ENCODE assay signal across 9 cellular contexts in genomic region chr7:150686030-150686626, GRCh38. TPM values are rescaled to one million over a fixed set of nuclear protein-coding genes. Genes with fewer than 3 reads are reported as not detected.
DNase-seq lines count a peak whose midpoint lies in the region; ATAC-seq, FAIRE-seq and TF ChIP-seq lines count a peak whose summit lies in the region.
"Had no signal": no experiment of that assay in that cellular context is flagged by ENCODE, and none has a peak within 500 bp of the region (broad histone marks: within the 10 kb centered on the region; RNA-seq: fewer than 3 reads in every experiment).

No MANE protein-coding gene starts in this region.

- H4K8ac ChIP-seq in H1 (ENCODE audit: extremely low read depth, insufficient read depth, low read length) = no peak overlapping the region

- intact Hi-C loops in Right ventricle myocardium inferior (cut with DNase I) = no loop called here
- intact Hi-C loops in cardiac septum (cut with DNase I) = no loop called here
- intact Hi-C loops in psoas muscle (cut with DNase I) = no loop called here

- no peak overlapping the region for H4K5ac ChIP-seq in H1 (ENCODE audit: insufficient read length, low read depth, low read length)

- no peaks in the 10 kb centered on the region; the same call in 1 of the 2 replicates for H3K23me2 ChIP-seq in H1 (ENCODE audit: low read depth, low read length)

- no peak overlapping the region for H2AK5ac ChIP-seq in H1 (ENCODE audit: low read depth, low read length)

- H3K79me1 ChIP-seq in H1 (ENCODE audit: low read depth, low read length) = no peaks in the 10 kb centered on the region

- no peaks in the 10 kb centered on the region for H3K9me2 ChIP-seq in Loucy (replicated peaks; ENCODE audit: low read depth, low read length)

- TF ChIP-seq POLR2A in H1 (IDR thresholded peaks at IDR 0.05; ENCODE audit: control extremely low read depth in 1 of 2, low read depth in 2 of 2, low read length in 2 of 2) = no peak

- H3K18ac ChIP-seq in H1 (ENCODE audit: extremely low read depth, low read length) = no peak overlapping the region

- H3K36me3 ChIP-seq in Loucy (ENCODE audit: insufficient read depth, low read length) (peaks cover 13% of the 10 kb centered on the region), H1 (ENCODE audit: control insufficient read depth in 2 of 4, insufficient read depth in 4 of 4, low read length in 3 of 4) (no peaks in the 10 kb centered on the region), psoas muscle (ENCODE audit: insufficient read depth in 1 of 2, low read depth in 1 of 2) (no peaks in the 10 kb centered on the region)

- H3K4me2 ChIP-seq in Loucy (ENCODE audit: low read depth, low read length, poor library complexity, severe bottlenecking) (peak overlapping the region; percentile 86), H1 (ENCODE audit: insufficient read depth in 1 of 2, low read depth in 2 of 2, low read length in 2 of 2) (no peak overlapping the region)

- H3K9me3 ChIP-seq in Loucy (ENCODE audit: insufficient read depth, low read depth, low read length) (peaks cover 4% of the 10 kb centered on the region; the same call in 1 of the 2 replicates), H1 (ENCODE audit: insufficient read depth in 2 of 2, low read depth in 1 of 2, low read length in 1 of 2) (no peaks in the 10 kb centered on the region), psoas muscle (no peaks in the 10 kb centered on the region)

- no peak for TF ChIP-seq CTCF in Loucy (conservative IDR thresholded peaks at IDR 0.05; ENCODE audit: low read length)
- no peak for TF ChIP-seq CTCF in H1 (IDR thresholded peaks at IDR 0.05; ENCODE audit: control extremely low read depth in 1 of 3, insufficient read depth in 1 of 3, low read depth in 1 of 3, low read length in 3 of 3)
- no peak for TF ChIP-seq CTCF in psoas muscle (IDR thresholded peaks at IDR 0.05)
- TF ChIP-seq CTCF in GM10248 (IDR thresholded peaks at IDR 0.05; ENCODE audit: control extremely low read depth, extremely low read depth, low read depth, missing control alignments) = no peak

- no peak overlapping the region for H3K14ac ChIP-seq in H1 (ENCODE audit: insufficient read length)

- H4K20me1 ChIP-seq in Loucy (ENCODE audit: insufficient read depth, low read length, poor library complexity, severe bottlenecking) (no peaks in the 10 kb centered on the region), H1 (replicated peaks in 1 of 2; ENCODE audit: control insufficient read depth in 1 of 2, insufficient read depth in 2 of 2, low read length in 2 of 2) (no peaks in the 10 kb centered on the region)

- peak overlapping the region; percentile 75; the same call in 1 of the 2 replicates for H2AFZ ChIP-seq in Loucy (ENCODE audit: low read length)
- H2AFZ ChIP-seq in H1 (ENCODE audit: low read length) = 0 out of 2 replicates have a peak overlapping the region, but pooled peaks have one; percentile 5

- no peak overlapping the region for H4K91ac ChIP-seq in H1 (replicated peaks; ENCODE audit: insufficient read length, low read length)

- H3F3A ChIP-seq in Loucy (ENCODE audit: low read depth) = no peaks in the 10 kb centered on the region

- H3K27ac ChIP-seq in H1 (ENCODE audit: low read depth, low read length) (no peak overlapping the region), psoas muscle (peak overlapping the region; percentile 58)

- no peak overlapping the region for H2BK15ac ChIP-seq in H1 (ENCODE audit: low read length)

- CTCF ChIA-PET in H1 (lab: Charles Lee; ENCODE audit: partially characterized antibody) (interaction anchor here (0.5 to 1.4 kb wide), 3 partner anchors 11 to 250 kb away, joined by 3 to 4 read pairs (median 3); no protein-coding TSS in a partner anchor), GM10248 (lab: Yijun Ruan, JAX) (interaction anchor here (0.7 to 2.3 kb wide), 8 partner anchors 13 to 237 kb away, joined by 3 to 10 read pairs (median 4); partner anchors contain the start of gene GIMAP1)

- ATAC-seq in Right ventricle myocardium inferior = peak; percentile 26
- ATAC-seq in psoas muscle = no peak

- H3K4me1 ChIP-seq in Loucy (ENCODE audit: insufficient read depth, low read length, poor library complexity, severe bottlenecking) (peaks cover 39% of the 10 kb centered on the region), H1 (replicated peaks in 1 of 4; ENCODE audit: control insufficient read depth in 3 of 4, insufficient read depth in 4 of 4, low read length in 3 of 4) (no peaks in the 10 kb centered on the region; a peak in 1 of 7 replicates), psoas muscle (no peaks in the 10 kb centered on the region)

- no peak for TF ChIP-seq RAD21 in H1 (IDR thresholded peaks at IDR 0.05 in 1 of 2, conservative IDR thresholded peaks at IDR 0.05 in 1 of 2; ENCODE audit: low read depth in 2 of 2, low read length in 2 of 2)

- no peak overlapping the region for H2BK20ac ChIP-seq in H1 (ENCODE audit: low read length)

- H2BK120ac ChIP-seq in H1 (replicated peaks; ENCODE audit: low read depth, low read length) = no peak overlapping the region

- no peak overlapping the region for H3K56ac ChIP-seq in H1 (replicated peaks; ENCODE audit: insufficient read length, low read depth, low read length)

- DNase-seq in Right ventricle myocardium inferior (ENCODE audit: missing footprints) (no peak), cardiac septum (ENCODE audit: low spot score) (no peak), H1 (ENCODE audit: low read depth in 1 of 2, low spot score in 2 of 2) (no peak), psoas muscle (no peak), DMS79 (lab: John Stamatoyannopoulos, UW) (no peak), NCI-H1048 (lab: John Stamatoyannopoulos, UW) (no peak), GM10248 (ENCODE audit: extremely low spot score) (no peak)

- no peak overlapping the region for H3K4ac ChIP-seq in H1 (replicated peaks; ENCODE audit: insufficient read length, low read depth, low read length)

- WGBS in H1 (ENCODE audit: extremely low coverage in 1 of 2, insufficient coverage in 1 of 2, insufficient read length in 1 of 2, insufficient replicate concordance in 2 of 2, low coverage in 1 of 2, low lambda C conversion rate in 2 of 2, missing lambda C conversion rate in 1 of 2), 2 experiments = 90% methylated on average over 9 of the region's 9 CpGs; no CpG with 5 or more reads in 1 of the 2 experiments
- 43 to 50% (median 46%) methylated on average over 8 to 9 of the region's 9 CpGs for WGBS in psoas muscle, 3 donors

- no peak overlapping the region for H3K23ac ChIP-seq in H1 (ENCODE audit: insufficient read length)

- H3K79me2 ChIP-seq in Loucy (ENCODE audit: insufficient read depth, low read length) = peaks cover 55% of the 10 kb centered on the region
- H3K79me2 ChIP-seq in H1 (ENCODE audit: control insufficient read depth in 1 of 2, insufficient read depth in 2 of 2, low read length in 2 of 2) = no peaks in the 10 kb centered on the region

- no peak for FAIRE-seq in H1 (lab: Jason Lieb, UNC)
- FAIRE-seq: G401.6 had no signal

- H2BK5ac ChIP-seq in H1 (ENCODE audit: low read depth, low read length) = no peak overlapping the region

- no peak for TF ChIP-seq EP300 in H1 (IDR thresholded peaks at IDR 0.05; ENCODE audit: borderline replicate concordance in 1 of 2, low read depth in 2 of 2, low read length in 2 of 2)

- POLR2A ChIA-PET in H1 (lab: Charles Lee; ENCODE audit: partially characterized antibody) (no interaction called here), GM10248 (lab: Yijun Ruan, JAX) (interaction anchor here (0.6 kb wide), 1 partner anchor 11 kb away, joined by 4 read pairs; no protein-coding TSS in a partner anchor)

- H3K9ac ChIP-seq in Loucy (ENCODE audit: low read depth, low read length, poor library complexity, severe bottlenecking) (peak overlapping the region; percentile 90), H1 (replicated peaks in 1 of 4; ENCODE audit: extremely low read depth in 1 of 4, low read depth in 3 of 4, low read length in 3 of 4) (no peak overlapping the region)

- H2BK12ac ChIP-seq in H1 (ENCODE audit: low read depth, low read length) = no peak overlapping the region

- no peaks in the 10 kb centered on the region for H3K27me3 ChIP-seq in Loucy (ENCODE audit: insufficient read depth, low read length, poor library complexity, severe bottlenecking)
- 0 out of 7 replicates have a peak, but pooled peaks cover 0 to 2% (median 0%) of the 10 kb centered on the region in 4 experiments for H3K27me3 ChIP-seq in H1 (replicated peaks in 1 of 4; ENCODE audit: control insufficient read depth in 3 of 4, extremely low read depth in 1 of 4, insufficient read depth in 3 of 4, low read length in 3 of 4)
- no peaks in the 10 kb centered on the region for H3K27me3 ChIP-seq in psoas muscle (ENCODE audit: insufficient read depth in 3 of 3, low read length in 2 of 3)

- peak overlapping the region; percentile 81 for H3K4me3 ChIP-seq in Loucy (ENCODE audit: low read length, poor library complexity, severe bottlenecking)
- H3K4me3 ChIP-seq in H1 (ENCODE audit: extremely low read depth in 1 of 4, insufficient read depth in 2 of 4, low read depth in 3 of 4, low read length in 4 of 4) = no peak overlapping the region
- peak overlapping the region; percentile 56 for H3K4me3 ChIP-seq in psoas muscle

RNA-seq across cellular contexts. Expression of gene GIMAP2, which starts 0.6 kb away (rescaled TPM):
- total RNA-seq in Right ventricle myocardium inferior (6.2 TPM), cardiac septum (3.1 TPM), psoas muscle (1 to 10 TPM; 1.5 to 5.3 (median 2.8) TPM)
- not detected in 2 replicates for total RNA-seq in H1 (2021; fragmentation: NEBNext Ultra II Directional; extraction: Animal tissue kit (Norgen Biotek cat#: 25700))
- polyA plus RNA-seq in H1 (2011; rRNA removed) (not detected in 2 replicates), psoas muscle (1 to 10 TPM; 1.4 to 3.1 (median 2.3) TPM)
- polyA plus RNA-seq in H1 (2011; cell fraction: cytosol; rRNA removed) = not detected
- not detected for polyA plus RNA-seq in H1 (2011; cell fraction: nucleus; rRNA removed)
- not detected in 4 replicates for polyA plus RNA-seq in H1 (2012, experiment 1 of 2)
- not detected for polyA plus RNA-seq in H1 (2012, experiment 2 of 2)
- not detected for polyA plus RNA-seq in H1 (2013, experiment 1 of 2)
- polyA plus RNA-seq in H1 (2013, experiment 2 of 2) = not detected
- polyA minus RNA-seq in H1 (2011; rRNA and poly(A)+ RNA removed) = not detected in 2 replicates
- polyA minus RNA-seq in H1 (2011; cell fraction: cytosol; rRNA and poly(A)+ RNA removed) = not detected
- polyA minus RNA-seq in H1 (2011; cell fraction: nucleus; rRNA and poly(A)+ RNA removed) = not detected

RNA-seq across cellular contexts. Expression of gene GIMAP1, which starts 30.3 kb away (rescaled TPM):
- total RNA-seq in Right ventricle myocardium inferior (5.8 TPM), cardiac septum (3.5 TPM), psoas muscle (1 to 10 TPM; 1.8 to 3.9 (median 2.4) TPM)
- total RNA-seq in H1 (2021; fragmentation: NEBNext Ultra II Directional; extraction: Animal tissue kit (Norgen Biotek cat#: 25700)) = not detected in 2 replicates
- polyA plus RNA-seq in H1 (2011; rRNA removed) (not detected in 2 replicates), psoas muscle (1 to 10 TPM; 3.3 to 3.6 (median 3.5) TPM)
- not detected for polyA plus RNA-seq in H1 (2011; cell fraction: cytosol; rRNA removed)
- not detected for polyA plus RNA-seq in H1 (2011; cell fraction: nucleus; rRNA removed)
- polyA plus RNA-seq in H1 (2012, experiment 1 of 2) = not detected in 4 replicates
- not detected for polyA plus RNA-seq in H1 (2012, experiment 2 of 2)
- polyA plus RNA-seq in H1 (2013, experiment 1 of 2) = not detected
- not detected for polyA plus RNA-seq in H1 (2013, experiment 2 of 2)
- polyA minus RNA-seq in H1 (2011; rRNA and poly(A)+ RNA removed) = not detected in 2 replicates
- polyA minus RNA-seq in H1 (2011; cell fraction: cytosol; rRNA and poly(A)+ RNA removed) = not detected
- polyA minus RNA-seq in H1 (2011; cell fraction: nucleus; rRNA and poly(A)+ RNA removed) = not detected

RNA-seq across cellular contexts. Expression of gene GIMAP5, which starts 51.1 kb away (rescaled TPM):
- total RNA-seq in Right ventricle myocardium inferior = 9.0 TPM
- total RNA-seq in cardiac septum = 6.6 TPM
- not detected in 2 replicates for total RNA-seq in H1 (2021; fragmentation: NEBNext Ultra II Directional; extraction: Animal tissue kit (Norgen Biotek cat#: 25700))
- not detected in 2 replicates for polyA plus RNA-seq in H1 (2011; rRNA removed)
- polyA plus RNA-seq in H1 (2011; cell fraction: cytosol; rRNA removed) = not detected
- not detected for polyA plus RNA-seq in H1 (2011; cell fraction: nucleus; rRNA removed)
- not detected in 4 replicates for polyA plus RNA-seq in H1 (2012, experiment 1 of 2)
- not detected for polyA plus RNA-seq in H1 (2012, experiment 2 of 2)
- not detected for polyA plus RNA-seq in H1 (2013, experiment 1 of 2)
- not detected for polyA plus RNA-seq in H1 (2013, experiment 2 of 2)
- not detected in 2 replicates for polyA minus RNA-seq in H1 (2011; rRNA and poly(A)+ RNA removed)
- polyA minus RNA-seq in H1 (2011; cell fraction: cytosol; rRNA and poly(A)+ RNA removed) = not detected
- not detected for polyA minus RNA-seq in H1 (2011; cell fraction: nucleus; rRNA and poly(A)+ RNA removed)
- 1 to 10 TPM; 4.1 to 8.4 (median 7.7) TPM for total RNA-seq in psoas muscle
- polyA plus RNA-seq in psoas muscle = 10 to 100 TPM in 2 of 3 donors, 1 to 10 TPM in 1; 8.8 to 12.4 (median 11.8) TPM

RNA-seq across cellular contexts. Expression of gene GIMAP6, which starts 53.9 kb away (rescaled TPM):
- total RNA-seq in Right ventricle myocardium inferior = 33.5 TPM
- 16.6 TPM for total RNA-seq in cardiac septum
- total RNA-seq in H1 (2021; fragmentation: NEBNext Ultra II Directional; extraction: Animal tissue kit (Norgen Biotek cat#: 25700)) = not detected in 2 replicates
- polyA plus RNA-seq in H1 (2011; rRNA removed) = not detected in 2 replicates
- polyA plus RNA-seq in H1 (2011; cell fraction: cytosol; rRNA removed) = not detected
- not detected for polyA plus RNA-seq in H1 (2011; cell fraction: nucleus; rRNA removed)
- not detected in 4 replicates for polyA plus RNA-seq in H1 (2012, experiment 1 of 2)
- polyA plus RNA-seq in H1 (2012, experiment 2 of 2) = not detected
- polyA plus RNA-seq in H1 (2013, experiment 1 of 2) = not detected
- polyA plus RNA-seq in H1 (2013, experiment 2 of 2) = not detected
- polyA minus RNA-seq in H1 (2011; rRNA and poly(A)+ RNA removed) = not detected in 2 replicates
- polyA minus RNA-seq in H1 (2011; cell fraction: cytosol; rRNA and poly(A)+ RNA removed) = not detected
- 0.10 TPM for polyA minus RNA-seq in H1 (2011; cell fraction: nucleus; rRNA and poly(A)+ RNA removed)
- 10 to 100 TPM; 10.3 to 21.8 (median 14.0) TPM for total RNA-seq in psoas muscle
- 10 to 100 TPM in 1 of 3 donors, 1 to 10 TPM in 2; 8.2 to 12.6 (median 9.5) TPM for polyA plus RNA-seq in psoas muscle

Comparison
In these comparisons a context has a peak if more than half of its experiments do, and no peak if none do; other contexts are left out.
1. H3K4me3 ChIP-seq: peak in Loucy (single experiment) and psoas muscle (single experiment); none in H1 (0 of 4).